In the genomic region with DNA sequence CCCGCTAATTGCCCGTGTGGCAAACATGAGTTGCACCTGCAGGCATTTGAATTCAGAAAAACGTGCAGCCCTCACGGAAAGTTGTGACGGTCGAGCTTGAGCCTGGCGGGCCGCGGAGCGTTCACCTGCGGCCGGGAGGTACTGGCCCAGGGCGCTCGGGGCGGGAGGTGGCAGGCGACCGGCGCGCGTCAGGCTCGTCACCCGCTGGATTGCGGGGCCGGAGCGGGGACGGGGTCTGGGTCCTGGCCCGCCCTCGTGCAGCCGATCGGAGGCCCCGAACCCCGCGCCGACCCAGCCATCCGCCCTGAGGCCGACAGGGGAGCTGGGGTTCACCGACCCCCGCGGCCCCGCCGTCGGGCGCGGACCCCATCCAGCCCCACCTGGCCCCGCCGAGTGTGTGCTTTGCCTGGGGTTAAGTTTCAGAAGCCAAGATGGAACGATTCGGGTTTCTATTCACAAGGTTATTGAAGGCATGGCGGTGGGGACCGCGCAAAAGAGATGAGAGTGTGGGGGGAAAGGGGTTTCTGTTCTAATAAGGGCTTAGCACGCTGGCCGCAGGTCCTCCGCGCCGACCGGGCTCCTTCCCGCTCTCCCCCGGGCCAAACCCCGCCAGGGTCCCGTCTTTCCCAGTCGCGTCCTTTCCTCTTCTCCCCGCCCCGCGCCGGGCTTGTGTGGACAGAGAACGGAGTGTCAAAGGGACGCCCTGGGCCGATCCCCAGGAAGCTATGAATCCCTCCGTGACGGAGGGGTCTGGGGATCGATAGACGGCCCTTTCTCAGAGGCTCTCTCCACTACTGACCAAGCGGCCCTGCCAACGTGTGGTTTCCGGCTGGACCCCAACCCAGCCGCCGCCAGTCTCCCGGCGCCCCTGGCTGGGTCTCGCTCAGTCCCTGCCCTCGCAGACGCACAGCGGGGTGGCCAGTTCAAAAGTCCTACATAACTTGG, we compare ENCODE assay signal across 8 cellular contexts. TPM values are rescaled to one million over a fixed set of nuclear protein-coding genes. Genes with fewer than 3 reads are reported as not detected.
DNase-seq lines count a peak whose midpoint lies in the region; ATAC-seq and TF ChIP-seq lines count a peak whose summit lies in the region.

No MANE protein-coding gene starts in this region.

- H3K9me3 Mint-ChIP-seq in HFFc6: no peaks in the 10 kb centered on the region

- no peaks in the 10 kb centered on the region for H3K36me3 Mint-ChIP-seq in HFFc6 (ENCODE audit: low read depth)

- H3K27me3 ChIP-seq in layer of hippocampus (ENCODE audit: control insufficient read depth, insufficient read depth, low read length): no peaks in the 10 kb centered on the region

- ATAC-seq in HG03457 (IDR thresholded peaks at IDR 0.05; ENCODE audit: unreplicated experiment): no peak
- ATAC-seq in GM21619 (IDR thresholded peaks at IDR 0.05; ENCODE audit: unreplicated experiment): no peak

- DNase-seq in AG08395 (ENCODE audit: low spot score) (peak; percentile 6), HFFc6 (no peak), SK-N-MC (ENCODE audit: low read depth, low spot score) (no peak), cardiac fibroblast (ENCODE audit: low read depth in 2 of 2) (peak in 1 of 2 donors; percentile 25)
- DNase-seq in stimulated activated CD4-positive, alpha-beta T cell treated with anti-CD3 and anti-CD28 coated beads, Interleukin-2, amount 100 ng/mL, for 24 hours: peak; percentile 32

- H3K4me3 ChIP-seq in SK-N-MC (peak overlapping the region; percentile 94), cardiac fibroblast (replicated peaks in 1 of 2; ENCODE audit: low read depth in 2 of 2, low read length in 2 of 2) (peak overlapping the region; percentile 49 to 66)

- TF ChIP-seq CTCF in HFFc6 (IDR thresholded peaks at IDR 0.05): no peak
- TF ChIP-seq CTCF in cardiac fibroblast (IDR thresholded peaks at IDR 0.05; ENCODE audit: low read depth, low read length): no peak

- no peaks in the 10 kb centered on the region for H3K36me3 ChIP-seq in SK-N-MC (ENCODE audit: insufficient read depth, low read length)

- peak overlapping the region; percentile 85 for H3K4me3 Mint-ChIP-seq in HFFc6

- H3K27ac Mint-ChIP-seq in HFFc6: no peak overlapping the region

- H3K27ac ChIP-seq in SK-N-MC (no peak overlapping the region), layer of hippocampus (ENCODE audit: low read depth, low read length) (peak overlapping the region; percentile 92)

- no peaks in the 10 kb centered on the region for H3K9me3 ChIP-seq in SK-N-MC (ENCODE audit: low read depth, low read length)

- H3K27me3 Mint-ChIP-seq in HFFc6 (ENCODE audit: insufficient read depth): peaks cover 39% of the 10 kb centered on the region

- peaks cover 29% of the 10 kb centered on the region for H3K4me1 Mint-ChIP-seq in HFFc6 (ENCODE audit: low read depth)

- H3K9ac ChIP-seq in SK-N-MC (ENCODE audit: insufficient read length): no peak overlapping the region

RNA-seq across cellular contexts. Expression of gene HEY2, which starts 1.6 kb away (rescaled TPM):
- not detected for total RNA-seq in HFFc6 (2021; fragmentation: NEBNext Ultra II Directional; extraction: Animal tissue kit (Norgen Biotek cat#: 25700))

RNA-seq across cellular contexts. Expression of gene NCOA7, which starts 42.9 kb away (rescaled TPM):
- total RNA-seq in HFFc6 (2021; fragmentation: NEBNext Ultra II Directional; extraction: Animal tissue kit (Norgen Biotek cat#: 25700)): 10 to 100 TPM; 27.1 to 29.3 (median 28.6) TPM

Comparison
In these comparisons a context has a peak if more than half of its experiments do, and no peak if none do; other contexts are left out.
1. DNase-seq: peak in AG08395 (single experiment) and stimulated activated CD4-positive, alpha-beta T cell treated with anti-CD3 and anti-CD28 coated beads, Interleukin-2, amount 100 ng/mL, for 24 hours (2 of 2); none in HFFc6 (single experiment) and SK-N-MC (single experiment).